Comparison of ENCODE assay signal across 8 cellular contexts in genomic region chr10:80357000-80357803, GRCh38. TPM values are rescaled to one million over a fixed set of nuclear protein-coding genes. Genes with fewer than 3 reads are reported as not detected.
DNase-seq lines count a peak whose midpoint lies in the region; ATAC-seq and TF ChIP-seq lines count a peak whose summit lies in the region.

No MANE protein-coding gene starts in this region.

- no peak for TF ChIP-seq POLR2A in adrenal gland (IDR thresholded peaks at IDR 0.05)

- intact Hi-C loops in dendritic cell treated with granulocyte-macrophage colony-stimulating factor and Interleukin-4, amounts not matched to agents 40 ng/mL and 50 ng/mL, for 4 days (cut with micrococcal nuclease): no loop called here
- intact Hi-C loops in adrenal gland (cut with DNase I): no loop called here

- 9 to 11% (median 9%) methylated on average over 41 to 47 of the region's 47 CpGs for WGBS in adrenal gland, 4 donors

- ATAC-seq in HG03159 (IDR thresholded peaks at IDR 0.05; ENCODE audit: unreplicated experiment): no peak

- H3K27me3 ChIP-seq in muscle layer of duodenum (ENCODE audit: low read depth, low read length) (peaks cover 4% of the 10 kb centered on the region), adrenal gland (peaks cover 10% of the 10 kb centered on the region)

- DNase-seq in AG04449 (ENCODE audit: low read depth, low spot score) (no peak), NCI-H146 (lab: John Stamatoyannopoulos, UW) (peak; percentile 64), adrenal gland (no peak), KBM-7 (no peak), MV-4-11 (lab: John Stamatoyannopoulos, UW) (no peak)

- H3K27ac Mint-ChIP-seq in dendritic cell treated with granulocyte-macrophage colony-stimulating factor and Interleukin-4, amounts not matched to agents 40 ng/mL and 50 ng/mL, for 4 days: peak overlapping the region; percentile 39

- H3K4me1 ChIP-seq in muscle layer of duodenum (ENCODE audit: control insufficient read depth in 1 of 2, insufficient read depth in 2 of 2, low read length in 2 of 2) (peaks cover 0 to 13% of the 10 kb centered on the region in 2 donors), adrenal gland (replicated peaks in 1 of 2) (peaks cover 0 to 5% of the 10 kb centered on the region in 2 donors)

- TF ChIP-seq CTCF in AG04449 (IDR thresholded peaks at IDR 0.05; ENCODE audit: insufficient read depth, low read length, missing control alignments) (no peak), adrenal gland (IDR thresholded peaks at IDR 0.05) (no peak)

- peaks cover 39% of the 10 kb centered on the region for H3K27me3 Mint-ChIP-seq in dendritic cell treated with granulocyte-macrophage colony-stimulating factor and Interleukin-4, amounts not matched to agents 40 ng/mL and 50 ng/mL, for 4 days

- CTCF ChIA-PET in AG04449 (lab: Yijun Ruan, JAX): no interaction called here

- H3K4me3 ChIP-seq in AG04449 (ENCODE audit: low read depth, low read length): peak overlapping the region; percentile 8
- H3K4me3 ChIP-seq in muscle layer of duodenum (ENCODE audit: low read depth in 1 of 2, low read length in 2 of 2): peak overlapping the region; percentile 21 to 67
- H3K4me3 ChIP-seq in adrenal gland: peak overlapping the region in 2 of 4 donors; percentile 9 to 41

- H3K27ac ChIP-seq in muscle layer of duodenum (ENCODE audit: low read length) (no peak overlapping the region), adrenal gland (no peak overlapping the region)

- H3K36me3 ChIP-seq in muscle layer of duodenum (ENCODE audit: control insufficient read depth in 1 of 2, insufficient read depth in 2 of 2, low read length in 2 of 2) (no peaks in the 10 kb centered on the region), adrenal gland (replicated peaks in 1 of 2) (no peaks in the 10 kb centered on the region)

- POLR2A ChIA-PET in AG04449 (lab: Yijun Ruan, JAX): no interaction called here

- in situ Hi-C loops in KBM-7 (cut with MboI; ENCODE audit: low pct_unique_long_range_greater_than_20kb, low sequenced_read_pairs): no loop called here

- H3K4me3 Mint-ChIP-seq in dendritic cell treated with granulocyte-macrophage colony-stimulating factor and Interleukin-4, amounts not matched to agents 40 ng/mL and 50 ng/mL, for 4 days: peak overlapping the region; percentile 83

- H3K9me3 Mint-ChIP-seq in dendritic cell treated with granulocyte-macrophage colony-stimulating factor and Interleukin-4, amounts not matched to agents 40 ng/mL and 50 ng/mL, for 4 days: no peaks in the 10 kb centered on the region

- H3K4me1 Mint-ChIP-seq in dendritic cell treated with granulocyte-macrophage colony-stimulating factor and Interleukin-4, amounts not matched to agents 40 ng/mL and 50 ng/mL, for 4 days (ENCODE audit: low read depth): peaks cover 13% of the 10 kb centered on the region

- H3K36me3 Mint-ChIP-seq in dendritic cell treated with granulocyte-macrophage colony-stimulating factor and Interleukin-4, amounts not matched to agents 40 ng/mL and 50 ng/mL, for 4 days (ENCODE audit: low read depth): no peaks in the 10 kb centered on the region

- H3K9me3 ChIP-seq in muscle layer of duodenum (ENCODE audit: control insufficient read depth in 1 of 2, low read length in 2 of 2): peaks cover 0 to 2% of the 10 kb centered on the region in 2 donors
- no peaks in the 10 kb centered on the region for H3K9me3 ChIP-seq in adrenal gland (replicated peaks in 1 of 3)

RNA-seq across cellular contexts. Expression of gene DYDC2, which starts 0.6 kb away (rescaled TPM):
- not detected for total RNA-seq in adrenal gland
- not detected for polyA plus RNA-seq in adrenal gland

RNA-seq across cellular contexts. Expression of gene DYDC1, which starts 0.6 kb away (rescaled TPM):
- not detected for total RNA-seq in adrenal gland
- not detected for polyA plus RNA-seq in adrenal gland

RNA-seq across cellular contexts. Expression of gene PRXL2A, which starts 51.1 kb away (rescaled TPM):
- total RNA-seq in adrenal gland: 10 to 100 TPM; 12.7 to 49.5 (median 21.1) TPM
- polyA plus RNA-seq in adrenal gland: 10 to 100 TPM; 24.0 to 42.6 (median 35.8) TPM
